In the genomic region with DNA sequence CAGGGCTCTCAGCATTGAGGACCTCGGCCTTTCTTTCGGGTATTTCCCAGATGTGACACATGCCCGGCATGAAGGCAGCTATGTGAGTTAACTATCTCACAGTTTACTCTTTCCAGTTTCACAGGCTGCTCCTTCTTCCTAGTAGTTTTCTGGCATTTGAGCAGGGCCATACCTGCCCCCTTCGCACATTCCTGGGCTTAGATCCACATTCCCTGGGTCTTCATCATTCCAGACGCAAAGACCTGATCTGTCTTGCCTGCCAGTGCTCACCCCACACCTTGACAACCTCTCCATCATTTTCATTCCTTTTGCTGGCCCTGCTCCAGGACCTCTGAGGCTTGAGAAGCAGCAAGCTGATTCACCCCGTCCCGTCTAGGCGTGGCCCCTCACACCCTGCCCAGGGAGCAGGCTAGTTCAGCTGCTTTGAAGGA, we compare ENCODE assay signal across 17 cellular contexts.
A peak's percentile ranks its signal among the peaks of the same experiment; 100 is the strongest.
DNase-seq lines count a peak whose midpoint lies in the region; ATAC-seq, FAIRE-seq and TF ChIP-seq lines count a peak whose summit lies in the region.
"Had no signal": no experiment of that assay in that cellular context is flagged by ENCODE, and none has a peak within 500 bp of the region (broad histone marks: within the 10 kb centered on the region; RNA-seq: fewer than 3 reads in every experiment).

No MANE protein-coding gene starts in this region.

- ATAC-seq in pancreas, result peak; percentile 31 to 63 (median 46)

- no TSS peak for BruUV-seq in Calu3 (replicated peaks; lab: Mats Ljungman, UMichigan)

- H3K4me3 ChIP-seq in pancreas (no peak overlapping the region), kidney (ENCODE audit: low read length in 2 of 2) (no peak overlapping the region)

- no peak overlapping the region for H3K27ac ChIP-seq in pancreas
- H3K27ac ChIP-seq in kidney (ENCODE audit: low read depth in 2 of 2, low read length in 2 of 2), result no peak overlapping the region
- H3K27ac ChIP-seq: parathyroid adenoma had no signal

- H3K27me3 ChIP-seq in pancreas, result no peaks in the 10 kb centered on the region

- intact Hi-C loops in Calu3 (cut with micrococcal nuclease; ENCODE audit: unreplicated experiment), result loop anchor here (2.0 kb wide), 1 partner anchor 128 kb away; no protein-coding TSS in a partner anchor
- intact Hi-C loops in pancreas (cut with DNase I), result no loop called here
- intact Hi-C loops in kidney (cut with DNase I), result no loop called here

- TF ChIP-seq CTCF in Calu3 (IDR thresholded peaks at IDR 0.05; ENCODE audit: unreplicated experiment) (no peak), pancreas (IDR thresholded peaks at IDR 0.05) (no peak), kidney (IDR thresholded peaks at IDR 0.05; ENCODE audit: borderline replicate concordance, extremely low read depth, insufficient read depth) (no peak), HFFc6 (IDR thresholded peaks at IDR 0.05) (no peak)

- H3K9ac ChIP-seq in kidney (ENCODE audit: low read length in 2 of 2), result no peak overlapping the region
- H3K9ac ChIP-seq: parathyroid adenoma had no signal

- H3K27ac Mint-ChIP-seq in Calu3 (ENCODE audit: unreplicated experiment), result no peak overlapping the region
- no peak overlapping the region for H3K27ac Mint-ChIP-seq in HFFc6
- H3K27ac Mint-ChIP-seq: activated naive CD4-positive, alpha-beta T cell treated with anti-CD3 and anti-CD28 coated beads, Interleukin-2, amount 50 U/mL, for 24 hours; T-helper 1 cell treated with Interleukin-12 subunit alpha and Interleukin-12 subunit beta and Interleukin-4 antibody, amounts not matched to agents 30 μg/mL and 1 μg/mL, for 36 hours had no signal

- no peak overlapping the region for H3K4me3 Mint-ChIP-seq in Calu3 (ENCODE audit: low read depth, unreplicated experiment)
- H3K4me3 Mint-ChIP-seq in HFFc6, result no peak overlapping the region
- H3K4me3 Mint-ChIP-seq: activated naive CD4-positive, alpha-beta T cell treated with anti-CD3 and anti-CD28 coated beads, Interleukin-2, amount 50 U/mL, for 24 hours; T-helper 1 cell treated with Interleukin-12 subunit alpha and Interleukin-12 subunit beta and Interleukin-4 antibody, amounts not matched to agents 30 μg/mL and 1 μg/mL, for 36 hours had no signal

- CTCF ChIA-PET in Calu3 (lab: Charles Lee), result interaction anchor here (0.8 kb wide), 1 partner anchor 130 kb away, joined by 3 read pairs; no protein-coding TSS in a partner anchor

- H3K27me3 Mint-ChIP-seq in Calu3 (ENCODE audit: unreplicated experiment) (no peaks in the 10 kb centered on the region), HFFc6 (ENCODE audit: insufficient read depth) (peaks cover 2% of the 10 kb centered on the region; the same call in 1 of the 2 replicates)
- H3K27me3 Mint-ChIP-seq: activated naive CD4-positive, alpha-beta T cell treated with anti-CD3 and anti-CD28 coated beads, Interleukin-2, amount 50 U/mL, for 24 hours had no signal

- H3K36me3 Mint-ChIP-seq in Calu3 (ENCODE audit: insufficient read depth, unreplicated experiment), result no peaks in the 10 kb centered on the region
- no peaks in the 10 kb centered on the region for H3K36me3 Mint-ChIP-seq in HFFc6 (ENCODE audit: low read depth)
- H3K36me3 Mint-ChIP-seq: activated naive CD4-positive, alpha-beta T cell treated with anti-CD3 and anti-CD28 coated beads, Interleukin-2, amount 50 U/mL, for 24 hours had no signal

- FAIRE-seq in RCC 7860 (lab: Jason Lieb, UNC), result no peak
- no peak for FAIRE-seq in pancreas (lab: Jason Lieb, UNC)
- no peak for FAIRE-seq in kidney (lab: Jason Lieb, UNC)

- no peaks in the 10 kb centered on the region for H3K9me3 ChIP-seq in pancreas
- H3K9me3 ChIP-seq in kidney (ENCODE audit: control insufficient read depth in 1 of 2, low read length in 2 of 2), result no peaks in the 10 kb centered on the region

- H3K4me1 Mint-ChIP-seq in Calu3 (ENCODE audit: low read depth, unreplicated experiment), result peaks cover 12% of the 10 kb centered on the region
- H3K4me1 Mint-ChIP-seq in HFFc6 (ENCODE audit: low read depth), result no peaks in the 10 kb centered on the region
- H3K4me1 Mint-ChIP-seq: activated naive CD4-positive, alpha-beta T cell treated with anti-CD3 and anti-CD28 coated beads, Interleukin-2, amount 50 U/mL, for 24 hours had no signal

- DNase-seq in Calu3 (peak; percentile 44), RCC 7860 (ENCODE audit: low spot score) (peak; percentile 82), islet precursor cell (peak; percentile 94), pancreas (peak in 1 of 6 donors; percentile 21), kidney (no peak), HFFc6 (no peak), activated T-cell treated with anti-CD3 and anti-CD28 coated beads for 4 hours (no peak), Kasumi-1 (lab: John Stamatoyannopoulos, UW) (no peak)
- DNase-seq: activated CD4-positive, CD25-positive, alpha-beta regulatory T cell treated with anti-CD3 and anti-CD28 coated beads, Interleukin-2, amount 50 U/mL, for 72 hours; activated CD8-positive, alpha-beta memory T cell treated with anti-CD3 and anti-CD28 coated beads, Interleukin-2, amount 50 U/mL, for 4 hours; effector CD8-positive, alpha-beta T cell; foreskin fibroblast; KG1; NCI-H1417 treated with DMSO at 0.1 percent for 48 hours had no signal

- H3K36me3 ChIP-seq in pancreas (no peaks in the 10 kb centered on the region), kidney (ENCODE audit: control insufficient read depth in 1 of 2, insufficient read depth in 2 of 2, low read length in 2 of 2) (no peaks in the 10 kb centered on the region)

- WGBS in pancreas, 2 donors, result 42 to 47% methylated on average over 8 of the region's 8 CpGs

- H3K4me1 ChIP-seq in pancreas, result peaks cover 0 to 5% (median 0%) of the 10 kb centered on the region in 3 donors
- H3K4me1 ChIP-seq in kidney (ENCODE audit: control insufficient read depth in 1 of 2, insufficient read depth in 1 of 2, low read depth in 1 of 2, low read length in 2 of 2), result no peaks in the 10 kb centered on the region

- H3K9me3 Mint-ChIP-seq in Calu3 (ENCODE audit: low read depth, unreplicated experiment) (no peaks in the 10 kb centered on the region), HFFc6 (peaks cover 44% of the 10 kb centered on the region)
- H3K9me3 Mint-ChIP-seq: activated naive CD4-positive, alpha-beta T cell treated with anti-CD3 and anti-CD28 coated beads, Interleukin-2, amount 50 U/mL, for 24 hours; T-helper 1 cell treated with Interleukin-12 subunit alpha and Interleukin-12 subunit beta and Interleukin-4 antibody, amounts not matched to agents 30 μg/mL and 1 μg/mL, for 36 hours had no signal

Comparison
In these comparisons a context has a peak if more than half of its experiments do, and no peak if none do; other contexts are left out.
1. DNase-seq: peak in Calu3 (single experiment), RCC 7860 (single experiment) and islet precursor cell (single experiment); none in kidney (single experiment), HFFc6 (single experiment), activated T-cell treated with anti-CD3 and anti-CD28 coated beads for 4 hours (single experiment) and Kasumi-1 (0 of 2).